ENCODE assay signal across 19 cellular contexts in genomic region chr19:45169602-45170001, GRCh38. TPM values are rescaled to one million over a fixed set of nuclear protein-coding genes. Genes with fewer than 3 reads are reported as not detected.
A peak's percentile ranks its signal among the peaks of the same experiment; 100 is the strongest.
DNase-seq lines count a peak whose midpoint lies in the region; ATAC-seq, FAIRE-seq and TF ChIP-seq lines count a peak whose summit lies in the region.
"Had no signal": no experiment of that assay in that cellular context is flagged by ENCODE, and none has a peak within 500 bp of the region (broad histone marks: within the 10 kb centered on the region; RNA-seq: fewer than 3 reads in every experiment).

No MANE protein-coding gene starts in this region.

- BruUV-seq in K562 (replicated peaks; lab: Mats Ljungman, UMichigan) = no TSS peak

- H3K27ac ChIP-seq in RWPE1 (0 out of 2 replicates have a peak overlapping the region, but pooled peaks have one; percentile 89), K562 (ENCODE audit: extremely low read depth, low read depth, low read length) (no peak overlapping the region), neutrophil (peak overlapping the region; percentile 65), gastroesophageal sphincter (no peak overlapping the region)
- H3K27ac ChIP-seq: KMS-11, SJSA1 had no signal

- H3K9me3 ChIP-seq in K562 (replicated peaks; ENCODE audit: control insufficient read depth, insufficient read depth, low read depth, low read length) (no peaks in the 10 kb centered on the region), neutrophil (no peaks in the 10 kb centered on the region), gastroesophageal sphincter (no peaks in the 10 kb centered on the region)
- H3K9me3 ChIP-seq: BE2C, SJSA1 had no signal

- no peak for TF ChIP-seq CTCF in RWPE1 (conservative IDR thresholded peaks at IDR 0.05; ENCODE audit: low read depth)
- no peak for TF ChIP-seq CTCF in K562 (IDR thresholded peaks at IDR 0.05 in 2 of 3, conservative IDR thresholded peaks at IDR 0.05 in 1 of 3; ENCODE audit: insufficient read depth in 2 of 3, low read depth in 1 of 3, low read length in 3 of 3)
- no peak for TF ChIP-seq CTCF in neutrophil (IDR thresholded peaks at IDR 0.05)
- TF ChIP-seq CTCF in gastroesophageal sphincter (IDR thresholded peaks at IDR 0.05) = no peak

- TF ChIP-seq RAD21 in K562 (CRISPR knock-in tag; conservative IDR thresholded peaks at IDR 0.05 in 1 of 2, IDR thresholded peaks at IDR 0.05 in 1 of 2) = no peak

- H3K9me3 Mint-ChIP-seq in activated CD4-positive, alpha-beta memory T cell treated with anti-CD3 and anti-CD28 coated beads, Interleukin-2, amount 10 ng/mL, durations not matched to agents 7 days and 5 days = no peaks in the 10 kb centered on the region
- no peaks in the 10 kb centered on the region for H3K9me3 Mint-ChIP-seq in activated CD4-positive, alpha-beta memory T cell treated with anti-CD3 and anti-CD28 coated beads for 36 hours

- DNase-seq in activated CD4-positive, alpha-beta memory T cell treated with anti-CD3 and anti-CD28 coated beads, Interleukin-2, amount 10 ng/mL, durations not matched to agents 7 days and 5 days = no peak
- DNase-seq in activated CD4-positive, alpha-beta memory T cell treated with anti-CD3 and anti-CD28 coated beads for 36 hours = no peak
- DNase-seq in RWPE1 (ENCODE audit: low spot score) (no peak), K562 (ENCODE audit: extremely low read depth in 1 of 4, low spot score in 3 of 4) (no peak), NCI-H82 (lab: John Stamatoyannopoulos, UW) (no peak)
- DNase-seq: BE2C, GOT3, NCI-H187, NCI-H2227 treated with DMSO at 0.1 percent for 48 hours, NCI-H510A treated with DMSO at 0.1 percent for 48 hours had no signal

- in situ Hi-C loops in K562 (cut with MboI) = no loop called here

- H3K4me3 ChIP-seq in K562 = no peak overlapping the region
- no peak overlapping the region for H3K4me3 ChIP-seq in neutrophil (ENCODE audit: low read depth in 1 of 2, low read length in 1 of 2)
- H3K4me3 ChIP-seq in gastroesophageal sphincter = no peak overlapping the region
- H3K4me3 ChIP-seq: SJSA1 had no signal

- peaks cover 14% of the 10 kb centered on the region; the same call in 2 of the 3 replicates for H3K79me2 ChIP-seq in K562 (ENCODE audit: control insufficient read depth, insufficient read depth, low read length)

- no peaks in the 10 kb centered on the region for H3K27me3 ChIP-seq in K562 (ENCODE audit: control insufficient read depth in 2 of 2, insufficient read depth in 2 of 2, low read length in 2 of 2)
- no peaks in the 10 kb centered on the region for H3K27me3 ChIP-seq in neutrophil
- H3K27me3 ChIP-seq in gastroesophageal sphincter = no peaks in the 10 kb centered on the region
- H3K27me3 ChIP-seq: BE2C, SJSA1 had no signal

- peak overlapping the region; percentile 61 for H3K27ac Mint-ChIP-seq in activated CD4-positive, alpha-beta memory T cell treated with anti-CD3 and anti-CD28 coated beads, Interleukin-2, amount 10 ng/mL, durations not matched to agents 7 days and 5 days
- no peak overlapping the region for H3K27ac Mint-ChIP-seq in activated CD4-positive, alpha-beta memory T cell treated with anti-CD3 and anti-CD28 coated beads for 36 hours

- POLR2A ChIA-PET in activated CD4-positive, alpha-beta memory T cell treated with anti-CD3 and anti-CD28 coated beads, Interleukin-2, amount 10 ng/mL, durations not matched to agents 7 days and 5 days (lab: Charles Lee) = interaction anchor here (1.2 to 1.9 kb wide), 3 partner anchors 9 to 16 kb away, joined by 4 to 10 read pairs (median 7); partner anchors contain the start of genes BLOC1S3 and TRAPPC6A
- POLR2A ChIA-PET in activated CD4-positive, alpha-beta memory T cell treated with anti-CD3 and anti-CD28 coated beads for 36 hours (lab: Charles Lee) = no interaction called here
- POLR2A ChIA-PET in RWPE1 (lab: Yijun Ruan, JAX; ENCODE audit: low non-redundant PET) (no interaction called here), K562 (lab: Yijun Ruan, JAX) (interaction anchor here (0.7 to 1.1 kb wide), 2 partner anchors 13 to 14 kb away, joined by 3 to 4 read pairs; no protein-coding TSS in a partner anchor)

- H3K27me3 Mint-ChIP-seq in activated CD4-positive, alpha-beta memory T cell treated with anti-CD3 and anti-CD28 coated beads, Interleukin-2, amount 10 ng/mL, durations not matched to agents 7 days and 5 days = no peaks in the 10 kb centered on the region
- no peaks in the 10 kb centered on the region for H3K27me3 Mint-ChIP-seq in activated CD4-positive, alpha-beta memory T cell treated with anti-CD3 and anti-CD28 coated beads for 36 hours

- intact Hi-C loops in activated CD4-positive, alpha-beta memory T cell treated with anti-CD3 and anti-CD28 coated beads for 36 hours (cut with micrococcal nuclease) = loop anchor here (10.0 kb wide), 1 partner anchor 325 kb away; the partner anchor contains the start of genes PPM1N and RTN2
- intact Hi-C loops in K562 (cut with micrococcal nuclease) = no loop called here

- H3K9me1 ChIP-seq in K562 (ENCODE audit: control insufficient read depth, insufficient read depth, low read length) = no peaks in the 10 kb centered on the region

- H3K36me3 Mint-ChIP-seq in activated CD4-positive, alpha-beta memory T cell treated with anti-CD3 and anti-CD28 coated beads, Interleukin-2, amount 10 ng/mL, durations not matched to agents 7 days and 5 days (ENCODE audit: low read depth) = no peaks in the 10 kb centered on the region
- no peaks in the 10 kb centered on the region for H3K36me3 Mint-ChIP-seq in activated CD4-positive, alpha-beta memory T cell treated with anti-CD3 and anti-CD28 coated beads for 36 hours

- H3K9ac ChIP-seq in K562 (ENCODE audit: insufficient read depth in 1 of 2, low read depth in 2 of 2, low read length in 2 of 2) = peak overlapping the region in 1 of 2 experiments; percentile 87; a peak in 2 of 4 replicates
- H3K9ac ChIP-seq: KMS-11 had no signal

- H3K36me3 ChIP-seq in K562 (ENCODE audit: control insufficient read depth, insufficient read depth, low read length) (no peaks in the 10 kb centered on the region), neutrophil (no peaks in the 10 kb centered on the region), gastroesophageal sphincter (peaks cover 0 to 7% of the 10 kb centered on the region in 2 donors)
- H3K36me3 ChIP-seq: BE2C, SJSA1 had no signal

- CTCF ChIA-PET in activated CD4-positive, alpha-beta memory T cell treated with anti-CD3 and anti-CD28 coated beads, Interleukin-2, amount 10 ng/mL, durations not matched to agents 7 days and 5 days (lab: Charles Lee) = interaction anchor here (0.7 kb wide), 1 partner anchor 8 kb away, joined by 3 read pairs; the partner anchor contains the start of gene TRAPPC6A
- CTCF ChIA-PET in activated CD4-positive, alpha-beta memory T cell treated with anti-CD3 and anti-CD28 coated beads for 36 hours (lab: Charles Lee) = interaction anchor here (1.1 kb wide), 1 partner anchor 13 kb away, joined by 4 read pairs; no protein-coding TSS in a partner anchor
- CTCF ChIA-PET in RWPE1 (lab: Yijun Ruan, JAX) (no interaction called here), K562 (lab: Yijun Ruan, JAX; ENCODE audit: low intra/inter-chr PET ratio) (no interaction called here)

- H3K4me1 Mint-ChIP-seq in activated CD4-positive, alpha-beta memory T cell treated with anti-CD3 and anti-CD28 coated beads, Interleukin-2, amount 10 ng/mL, durations not matched to agents 7 days and 5 days = peaks cover 62% of the 10 kb centered on the region
- peaks cover 43% of the 10 kb centered on the region for H3K4me1 Mint-ChIP-seq in activated CD4-positive, alpha-beta memory T cell treated with anti-CD3 and anti-CD28 coated beads for 36 hours (ENCODE audit: low read depth)

- FAIRE-seq in K562 (lab: Jason Lieb, UNC) = no peak
- FAIRE-seq: A204.1, D721Med, GM12892, GM18507 had no signal

- peaks cover 41 to 53% of the 10 kb centered on the region in 2 experiments for H3K4me1 ChIP-seq in K562 (replicated peaks in 1 of 2; ENCODE audit: control insufficient read depth in 2 of 2, insufficient read depth in 2 of 2, low read length in 2 of 2)
- peaks cover 78 to 85% of the 10 kb centered on the region in 2 experiments for H3K4me1 ChIP-seq in neutrophil (ENCODE audit: control insufficient read depth in 1 of 2, insufficient read depth in 1 of 2, low read depth in 1 of 2, low read length in 1 of 2)
- H3K4me1 ChIP-seq in gastroesophageal sphincter = peaks cover 0 to 20% (median 0%) of the 10 kb centered on the region in 3 donors
- H3K4me1 ChIP-seq: BE2C had no signal

- TF ChIP-seq POLR2A in K562 (conservative IDR thresholded peaks at IDR 0.05) = no peak
- TF ChIP-seq POLR2A in gastroesophageal sphincter (IDR thresholded peaks at IDR 0.05) = no peak

- no peak overlapping the region for H3K4me2 ChIP-seq in K562 (ENCODE audit: insufficient read depth, low read length)
- H3K4me2 ChIP-seq: KMS-11 had no signal

- TF ChIP-seq EP300 in K562 (IDR thresholded peaks at IDR 0.05; ENCODE audit: low read length) = no peak
- TF ChIP-seq EP300 in gastroesophageal sphincter (IDR thresholded peaks at IDR 0.05) = no peak

- no peak for ATAC-seq in K562
- no peak for ATAC-seq in HG02885 (IDR thresholded peaks at IDR 0.05; ENCODE audit: poor library complexity, unreplicated experiment)
- ATAC-seq in gastroesophageal sphincter = no peak

- WGBS in K562 (ENCODE audit: insufficient coverage, low coverage, missing lambda C conversion rate) = 79% methylated on average over 6 of the region's 10 CpGs
- 95 to 100% methylated on average over 1 to 4 of the region's 10 CpGs for WGBS in gastroesophageal sphincter (ENCODE audit: low coverage in 1 of 2), 2 donors

- peaks cover 8% of the 10 kb centered on the region for H4K20me1 ChIP-seq in K562 (replicated peaks; ENCODE audit: control insufficient read depth, insufficient read depth, low read length)

- no peak overlapping the region for H3K4me3 Mint-ChIP-seq in activated CD4-positive, alpha-beta memory T cell treated with anti-CD3 and anti-CD28 coated beads, Interleukin-2, amount 10 ng/mL, durations not matched to agents 7 days and 5 days
- no peak overlapping the region for H3K4me3 Mint-ChIP-seq in activated CD4-positive, alpha-beta memory T cell treated with anti-CD3 and anti-CD28 coated beads for 36 hours

- no peak overlapping the region for H2AFZ ChIP-seq in K562 (ENCODE audit: low read depth, low read length)

RNA-seq across cellular contexts. Expression of gene TRAPPC6A, which starts 8.4 kb away (rescaled TPM):
- total RNA-seq in activated CD4-positive, alpha-beta memory T cell treated with anti-CD3 and anti-CD28 coated beads, Interleukin-2, amount 10 ng/mL, durations not matched to agents 7 days and 5 days = 10 to 100 TPM; 64.4 to 65.0 TPM
- 10 to 100 TPM; 35.1 to 39.9 TPM for total RNA-seq in activated CD4-positive, alpha-beta memory T cell treated with anti-CD3 and anti-CD28 coated beads for 36 hours
- 3.4 and 9.5 TPM in 2 replicates for total RNA-seq in K562 (2011; cell fraction: chromatin; rRNA removed; ENCODE audit: low replicate concordance)
- 12.4 and 13.0 TPM in 2 replicates for total RNA-seq in K562 (2011; cell fraction: nucleolus; rRNA removed)
- total RNA-seq in K562 (2011; cell fraction: nucleoplasm; rRNA removed) = 5.6 and 7.4 TPM in 2 replicates
- total RNA-seq in K562 (2014; rRNA removed) (16.6 and 18.8 TPM in 2 replicates), K562 (2014; rRNA removed; fragmentation: Illumina TruSeq; extraction: Trizol) (1.5 and 2.7 TPM in 2 replicates), K562 (2015; rRNA removed; fragmentation: Illumina TruSeq; extraction: Trizol) (9.5 and 11.6 TPM in 2 replicates), K562 (2021) (17.8 and 20.2 TPM in 2 replicates), gastroesophageal sphincter (10 to 100 TPM; 16.2 to 24.0 (median 20.7) TPM)
- polyA plus RNA-seq in K562 (2011; rRNA removed) (22.4 and 35.8 TPM in 2 replicates), K562 (2014; fragmentation: Illumina TruSeq; extraction: Trizol) (5.0 and 14.3 TPM in 2 replicates), K562 (2014; fragmentation: Nextera tagmentation; extraction: Ambion mirVana) (1 to 10 TPM in 1 of 2 experiments, under 1 TPM in 1; 0.82 to 7.7 TPM), K562 (2014; rRNA removed) (23.6 and 28.2 TPM in 2 replicates)
- polyA plus RNA-seq in K562 (2011; cell fraction: cytosol; rRNA removed) = 69.0 and 84.4 TPM in 2 replicates
- polyA plus RNA-seq in K562 (2011; cell fraction: nucleus; rRNA removed) = 28.2 and 34.8 TPM in 2 replicates
- 27.4 and 76.0 TPM in 2 replicates for polyA plus RNA-seq in K562 (2012)
- 2.7 and 4.5 TPM in 2 replicates for polyA minus RNA-seq in K562 (2011; rRNA and poly(A)+ RNA removed)
- polyA minus RNA-seq in K562 (2011; cell fraction: cytosol; rRNA and poly(A)+ RNA removed) = 5.6 and 15.6 TPM in 2 replicates
- 4.2 and 5.3 TPM in 2 replicates for polyA minus RNA-seq in K562 (2011; cell fraction: nucleus; rRNA and poly(A)+ RNA removed)

RNA-seq across cellular contexts. Expression of gene NKPD1, which starts 8.8 kb away (rescaled TPM):
- under 1 TPM; 0.10 to 0.15 TPM for total RNA-seq in activated CD4-positive, alpha-beta memory T cell treated with anti-CD3 and anti-CD28 coated beads, Interleukin-2, amount 10 ng/mL, durations not matched to agents 7 days and 5 days
- total RNA-seq in activated CD4-positive, alpha-beta memory T cell treated with anti-CD3 and anti-CD28 coated beads for 36 hours = under 1 TPM; 0.10 to 0.22 TPM
- 0.30 TPM in 1 of 2 replicates, not detected in the other for total RNA-seq in K562 (2011; cell fraction: chromatin; rRNA removed; ENCODE audit: low replicate concordance)
- total RNA-seq in K562 (2011; cell fraction: nucleolus; rRNA removed) = 0.17 and 0.79 TPM in 2 replicates
- 0.15 TPM in 2 replicates for total RNA-seq in K562 (2011; cell fraction: nucleoplasm; rRNA removed)
- total RNA-seq in K562 (2014; rRNA removed) = 0.09 TPM in 1 of 2 replicates, not detected in the other
- total RNA-seq in K562 (2014; rRNA removed; fragmentation: Illumina TruSeq; extraction: Trizol) = not detected in 2 replicates
- total RNA-seq in K562 (2015; rRNA removed; fragmentation: Illumina TruSeq; extraction: Trizol) = not detected in 2 replicates
- 0.04 TPM in 2 replicates for total RNA-seq in K562 (2021)
- polyA plus RNA-seq in K562 (2011; rRNA removed) = 0.01 TPM in 1 of 2 replicates, not detected in the other
- 0.03 and 0.13 TPM in 2 replicates for polyA plus RNA-seq in K562 (2011; cell fraction: cytosol; rRNA removed)
- polyA plus RNA-seq in K562 (2011; cell fraction: nucleus; rRNA removed) = 0.11 and 0.20 TPM in 2 replicates
- 0.03 and 0.26 TPM in 2 replicates for polyA plus RNA-seq in K562 (2012)
- polyA plus RNA-seq in K562 (2014; fragmentation: Illumina TruSeq; extraction: Trizol) = 0.03 TPM in 1 of 2 replicates, not detected in the other
- not detected for polyA plus RNA-seq in K562 (2014; fragmentation: Nextera tagmentation; extraction: Ambion mirVana)
- 0.04 and 0.07 TPM in 2 replicates for polyA plus RNA-seq in K562 (2014; rRNA removed)
- not detected in 2 replicates for polyA minus RNA-seq in K562 (2011; rRNA and poly(A)+ RNA removed)
- not detected in 2 replicates for polyA minus RNA-seq in K562 (2011; cell fraction: cytosol; rRNA and poly(A)+ RNA removed)
- 0.11 and 0.13 TPM in 2 replicates for polyA minus RNA-seq in K562 (2011; cell fraction: nucleus; rRNA and poly(A)+ RNA removed)
- under 1 TPM in 2 of 4 donors, not detected in 2; 0.16 to 0.39 TPM for total RNA-seq in gastroesophageal sphincter
- total RNA-seq: SJSA1 had no signal

RNA-seq across cellular contexts. Expression of gene BLOC1S3, which starts 9.0 kb away (rescaled TPM):
- total RNA-seq in activated CD4-positive, alpha-beta memory T cell treated with anti-CD3 and anti-CD28 coated beads, Interleukin-2, amount 10 ng/mL, durations not matched to agents 7 days and 5 days = 10 to 100 TPM; 16.3 to 20.4 TPM
- total RNA-seq in activated CD4-positive, alpha-beta memory T cell treated with anti-CD3 and anti-CD28 coated beads for 36 hours = 10 to 100 TPM; 10.4 to 11.8 TPM
- 10.9 and 22.2 TPM in 2 replicates for total RNA-seq in K562 (2011; cell fraction: chromatin; rRNA removed; ENCODE audit: low replicate concordance)
- 17.1 and 20.5 TPM in 2 replicates for total RNA-seq in K562 (2011; cell fraction: nucleolus; rRNA removed)
- total RNA-seq in K562 (2011; cell fraction: nucleoplasm; rRNA removed) = 16.6 and 18.9 TPM in 2 replicates
- total RNA-seq in K562 (2014; rRNA removed) (5.2 and 9.8 TPM in 2 replicates), K562 (2014; rRNA removed; fragmentation: Illumina TruSeq; extraction: Trizol) (3.3 and 3.9 TPM in 2 replicates), K562 (2015; rRNA removed; fragmentation: Illumina TruSeq; extraction: Trizol) (4.3 and 4.4 TPM in 2 replicates), K562 (2021) (17.1 and 20.2 TPM in 2 replicates), gastroesophageal sphincter (10 to 100 TPM in 1 of 4 donors, 1 to 10 TPM in 3; 5.0 to 17.0 (median 7.8) TPM)
- polyA plus RNA-seq in K562 (2011; rRNA removed) (6.2 and 11.4 TPM in 2 replicates), K562 (2014; fragmentation: Illumina TruSeq; extraction: Trizol) (10.3 and 11.1 TPM in 2 replicates), K562 (2014; fragmentation: Nextera tagmentation; extraction: Ambion mirVana) (10 to 100 TPM; 12.4 to 16.1 TPM), K562 (2014; rRNA removed) (7.6 and 10.4 TPM in 2 replicates)
- 12.4 and 13.2 TPM in 2 replicates for polyA plus RNA-seq in K562 (2011; cell fraction: cytosol; rRNA removed)
- polyA plus RNA-seq in K562 (2011; cell fraction: nucleus; rRNA removed) = 9.9 and 10.0 TPM in 2 replicates
- polyA plus RNA-seq in K562 (2012) = 10.1 and 12.7 TPM in 2 replicates
- 6.1 and 9.3 TPM in 2 replicates for polyA minus RNA-seq in K562 (2011; rRNA and poly(A)+ RNA removed)
- 6.8 and 9.4 TPM in 2 replicates for polyA minus RNA-seq in K562 (2011; cell fraction: cytosol; rRNA and poly(A)+ RNA removed)
- polyA minus RNA-seq in K562 (2011; cell fraction: nucleus; rRNA and poly(A)+ RNA removed) = 4.2 and 7.1 TPM in 2 replicates

Comparison
In these comparisons a context has a peak if more than half of its experiments do, and no peak if none do; other contexts are left out.
1. POLR2A ChIA-PET loops: an anchor here in activated CD4-positive, alpha-beta memory T cell treated with anti-CD3 and anti-CD28 coated beads, Interleukin-2, amount 10 ng/mL, durations not matched to agents 7 days and 5 days (1.2 to 1.9 kb wide) and K562 (0.7 to 1.1 kb wide); none called in activated CD4-positive, alpha-beta memory T cell treated with anti-CD3 and anti-CD28 coated beads for 36 hours and RWPE1.
2. H3K27ac ChIP-seq: peak in RWPE1 (single experiment) and neutrophil (single experiment); none in K562 (single experiment) and gastroesophageal sphincter (0 of 4).
3. CTCF ChIA-PET loops: an anchor here in activated CD4-positive, alpha-beta memory T cell treated with anti-CD3 and anti-CD28 coated beads, Interleukin-2, amount 10 ng/mL, durations not matched to agents 7 days and 5 days (0.7 kb wide) and activated CD4-positive, alpha-beta memory T cell treated with anti-CD3 and anti-CD28 coated beads for 36 hours (1.1 kb wide); none called in RWPE1 and K562.